Comparison of ENCODE assay signal across 11 cellular contexts in the genomic region with DNA sequence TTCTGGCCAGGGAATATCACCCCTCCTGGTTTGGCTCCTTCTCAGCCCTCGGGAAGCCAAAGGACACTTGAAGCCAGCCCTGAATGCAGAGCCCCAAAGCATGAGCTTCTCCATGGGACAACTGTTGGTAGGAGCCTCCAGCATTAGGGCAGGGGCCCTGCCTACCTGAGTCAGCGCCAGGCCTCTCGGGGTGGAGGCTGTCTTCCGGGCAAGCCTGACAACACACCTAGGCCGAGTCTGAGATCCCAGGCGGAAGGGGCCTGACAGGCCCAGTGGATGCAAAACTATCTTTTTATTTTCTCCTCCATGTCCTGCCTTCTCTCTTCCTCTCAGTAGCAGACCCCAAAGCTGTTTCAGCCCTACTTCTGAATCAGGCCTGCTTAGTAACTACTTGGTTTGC. TPM values are rescaled to one million over a fixed set of nuclear protein-coding genes. Genes with fewer than 3 reads are reported as not detected.
A peak's percentile ranks its signal among the peaks of the same experiment; 100 is the strongest.
DNase-seq lines count a peak whose midpoint lies in the region; ATAC-seq and TF ChIP-seq lines count a peak whose summit lies in the region.
"Had no signal": no experiment of that assay in that cellular context is flagged by ENCODE, and none has a peak within 500 bp of the region (broad histone marks: within the 10 kb centered on the region; RNA-seq: fewer than 3 reads in every experiment).

No MANE protein-coding gene starts in this region.

- H3K4me3 ChIP-seq in mononuclear cell (ENCODE audit: low read length) (peak overlapping the region; percentile 41), upper lobe of left lung (peak overlapping the region in 2 of 4 donors; percentile 43 to 44), neuronal stem cell (ENCODE audit: low read length in 2 of 2) (no peak overlapping the region)

- no peak for TF ChIP-seq POLR2A in upper lobe of left lung (IDR thresholded peaks at IDR 0.05)

- H3K4me1 ChIP-seq in mononuclear cell (ENCODE audit: insufficient read depth, low read length): peaks cover 72% of the 10 kb centered on the region
- peaks cover 47 to 74% (median 54%) of the 10 kb centered on the region in 4 donors for H3K4me1 ChIP-seq in upper lobe of left lung
- H3K4me1 ChIP-seq in neuronal stem cell (ENCODE audit: control insufficient read depth in 2 of 2, insufficient read depth in 1 of 2, low read depth in 1 of 2, low read length in 2 of 2): peaks cover 9 to 12% of the 10 kb centered on the region in 2 donors

- H3K9me3 ChIP-seq in mononuclear cell (ENCODE audit: low read depth, low read length) (no peaks in the 10 kb centered on the region), upper lobe of left lung (no peaks in the 10 kb centered on the region), neuronal stem cell (replicated peaks in 1 of 2; ENCODE audit: control insufficient read depth in 2 of 2, insufficient read depth in 1 of 2, low read depth in 1 of 2, low read length in 2 of 2) (peaks cover 0 to 2% of the 10 kb centered on the region in 2 donors)

- H2AK5ac ChIP-seq in neuronal stem cell (ENCODE audit: low read depth, low read length): no peak overlapping the region

- H2BK15ac ChIP-seq in neuronal stem cell (ENCODE audit: low read length): no peak overlapping the region

- no peak overlapping the region for H3K9ac ChIP-seq in neuronal stem cell (ENCODE audit: low read depth, low read length, poor library complexity)

- H3K4me3 Mint-ChIP-seq in activated naive CD4-positive, alpha-beta T cell treated with anti-CD3 and anti-CD28 coated beads, Interleukin-2, amount 50 U/mL, for 24 hours: peak overlapping the region; percentile 92
- peak overlapping the region; percentile 94 for H3K4me3 Mint-ChIP-seq in central memory CD8-positive, alpha-beta T cell

- peaks cover 81% of the 10 kb centered on the region for H3K4me1 Mint-ChIP-seq in activated naive CD4-positive, alpha-beta T cell treated with anti-CD3 and anti-CD28 coated beads, Interleukin-2, amount 50 U/mL, for 24 hours
- peaks cover 71% of the 10 kb centered on the region for H3K4me1 Mint-ChIP-seq in central memory CD8-positive, alpha-beta T cell

- H3K79me1 ChIP-seq in neuronal stem cell (ENCODE audit: low read depth, low read length): peaks cover 9% of the 10 kb centered on the region

- TF ChIP-seq EP300 in upper lobe of left lung (IDR thresholded peaks at IDR 0.05): no peak

- TF ChIP-seq CTCF in upper lobe of left lung (IDR thresholded peaks at IDR 0.05) (no peak), GM10248 (IDR thresholded peaks at IDR 0.05; ENCODE audit: control extremely low read depth, extremely low read depth, low read depth, missing control alignments) (no peak)

- peak overlapping the region; percentile 80 to 85 (median 82) for H3K27ac ChIP-seq in upper lobe of left lung
- no peak overlapping the region for H3K27ac ChIP-seq in neuronal stem cell (replicated peaks; ENCODE audit: low read length)

- WGBS in upper lobe of left lung, 2 donors: 54 to 81% methylated on average over 5 to 6 of the region's 6 CpGs
- WGBS in neuronal stem cell (ENCODE audit: extremely low coverage in 2 of 2, insufficient read length in 2 of 2, insufficient replicate concordance in 1 of 2), 2 donors: no CpG with 5 or more reads among the region's 6 CpGs

- H2BK120ac ChIP-seq in neuronal stem cell (ENCODE audit: low read depth, low read length): no peak overlapping the region

- no peak overlapping the region for H3K14ac ChIP-seq in neuronal stem cell (ENCODE audit: low read length)

- no peak overlapping the region for H4K8ac ChIP-seq in neuronal stem cell (ENCODE audit: low read depth, low read length)

- H3K9me3 Mint-ChIP-seq in activated naive CD4-positive, alpha-beta T cell treated with anti-CD3 and anti-CD28 coated beads, Interleukin-2, amount 50 U/mL, for 24 hours: no peaks in the 10 kb centered on the region
- H3K9me3 Mint-ChIP-seq in central memory CD8-positive, alpha-beta T cell: no peaks in the 10 kb centered on the region

- H3K27me3 ChIP-seq in mononuclear cell (ENCODE audit: insufficient read depth, low read length): no peaks in the 10 kb centered on the region
- no peaks in the 10 kb centered on the region for H3K27me3 ChIP-seq in upper lobe of left lung
- no peaks in the 10 kb centered on the region for H3K27me3 ChIP-seq in neuronal stem cell (ENCODE audit: control insufficient read depth in 3 of 3, insufficient read depth in 3 of 3, low read depth in 1 of 3, low read length in 3 of 3)

- H3K36me3 Mint-ChIP-seq in activated naive CD4-positive, alpha-beta T cell treated with anti-CD3 and anti-CD28 coated beads, Interleukin-2, amount 50 U/mL, for 24 hours: no peaks in the 10 kb centered on the region
- peaks cover 9% of the 10 kb centered on the region for H3K36me3 Mint-ChIP-seq in central memory CD8-positive, alpha-beta T cell (ENCODE audit: insufficient read depth)

- no peak overlapping the region for H4K91ac ChIP-seq in neuronal stem cell (ENCODE audit: low read depth, low read length, poor library complexity)

- ATAC-seq in central memory CD8-positive, alpha-beta T cell (replicated peaks; ENCODE audit: extremely low read depth, poor library complexity, severe bottlenecking): no peak
- ATAC-seq in upper lobe of left lung (ENCODE audit: low FRiP score in 2 of 2): no peak
- no peak for ATAC-seq in GM21423 (IDR thresholded peaks at IDR 0.05; ENCODE audit: unreplicated experiment)

- no peak overlapping the region for H3K23ac ChIP-seq in neuronal stem cell (ENCODE audit: low read depth, low read length, poor library complexity)

- no peaks in the 10 kb centered on the region for H3K27me3 Mint-ChIP-seq in activated naive CD4-positive, alpha-beta T cell treated with anti-CD3 and anti-CD28 coated beads, Interleukin-2, amount 50 U/mL, for 24 hours
- H3K27me3 Mint-ChIP-seq in central memory CD8-positive, alpha-beta T cell: no peaks in the 10 kb centered on the region

- POLR2A ChIA-PET in GM10248 (lab: Yijun Ruan, JAX): no interaction called here

- DNase-seq in activated naive CD4-positive, alpha-beta T cell treated with Interleukin-2 at 50 U/mL for 16 hours: no peak
- no peak for DNase-seq in central memory CD8-positive, alpha-beta T cell (ENCODE audit: low spot score in 2 of 2)
- DNase-seq in upper lobe of left lung (peak in 1 of 2 donors; percentile 50), neuronal stem cell (ENCODE audit: low spot score) (no peak), GM10248 (ENCODE audit: extremely low spot score) (no peak)
- DNase-seq: H7, NCI-H345, T1000 had no signal

- H2AFZ ChIP-seq in neuronal stem cell (ENCODE audit: low read length): no peak overlapping the region

- no peak overlapping the region for H2BK5ac ChIP-seq in neuronal stem cell (ENCODE audit: low read length)

- no peak overlapping the region for H3K18ac ChIP-seq in neuronal stem cell (ENCODE audit: low read length)

- no peak overlapping the region for H3K4ac ChIP-seq in neuronal stem cell (ENCODE audit: low read length)

- no peak overlapping the region for H2BK12ac ChIP-seq in neuronal stem cell (ENCODE audit: low read length)

- CTCF ChIA-PET in GM10248 (lab: Yijun Ruan, JAX): interaction anchor here (1.9 kb wide), 1 partner anchor 52 kb away, joined by 5 read pairs; no protein-coding TSS in a partner anchor

- H3K27ac Mint-ChIP-seq in activated naive CD4-positive, alpha-beta T cell treated with anti-CD3 and anti-CD28 coated beads, Interleukin-2, amount 50 U/mL, for 24 hours: peak overlapping the region; percentile 92
- H3K27ac Mint-ChIP-seq in central memory CD8-positive, alpha-beta T cell (ENCODE audit: low read depth): peak overlapping the region; percentile 88

- H3K4me2 ChIP-seq in neuronal stem cell (ENCODE audit: insufficient read depth, low read length, poor library complexity, severe bottlenecking): no peak overlapping the region

- peaks cover 0 to 3% (median 0%) of the 10 kb centered on the region in 4 donors for H3K36me3 ChIP-seq in upper lobe of left lung
- H3K36me3 ChIP-seq in neuronal stem cell (replicated peaks in 1 of 2; ENCODE audit: control insufficient read depth in 2 of 2, insufficient read depth in 2 of 2, low read length in 2 of 2): peaks cover 0 to 10% of the 10 kb centered on the region in 2 donors

RNA-seq across cellular contexts. Expression of a gene that starts 27.6 kb away (rescaled TPM):
- total RNA-seq in mononuclear cell (not detected), upper lobe of left lung (under 1 TPM in 2 of 6 donors, not detected in 4; 0.14 to 0.40 TPM)
- polyA plus RNA-seq in neuronal stem cell (2013, experiment 1 of 2): 74.6 TPM
- polyA plus RNA-seq in neuronal stem cell (2013, experiment 2 of 2): 74.3 TPM

RNA-seq across cellular contexts. Expression of a gene that starts 49.5 kb away (rescaled TPM):
- total RNA-seq in mononuclear cell: 5.2 TPM
- 10 to 100 TPM in 5 of 6 donors, 1 to 10 TPM in 1; 7.8 to 41.9 (median 16.5) TPM for total RNA-seq in upper lobe of left lung
- polyA plus RNA-seq in neuronal stem cell (2013, experiment 1 of 2): 15.2 TPM
- polyA plus RNA-seq in neuronal stem cell (2013, experiment 2 of 2): 15.8 TPM

RNA-seq across cellular contexts. Expression of a gene that starts 50.4 kb away (rescaled TPM):
- total RNA-seq in mononuclear cell: 19.4 TPM
- 10 to 100 TPM; 41.7 to 67.1 (median 50.7) TPM for total RNA-seq in upper lobe of left lung
- polyA plus RNA-seq in neuronal stem cell (2013, experiment 1 of 2): 29.7 TPM
- 29.6 TPM for polyA plus RNA-seq in neuronal stem cell (2013, experiment 2 of 2)
